21 cellular contexts compared by ENCODE assay signal in the genomic region with DNA sequence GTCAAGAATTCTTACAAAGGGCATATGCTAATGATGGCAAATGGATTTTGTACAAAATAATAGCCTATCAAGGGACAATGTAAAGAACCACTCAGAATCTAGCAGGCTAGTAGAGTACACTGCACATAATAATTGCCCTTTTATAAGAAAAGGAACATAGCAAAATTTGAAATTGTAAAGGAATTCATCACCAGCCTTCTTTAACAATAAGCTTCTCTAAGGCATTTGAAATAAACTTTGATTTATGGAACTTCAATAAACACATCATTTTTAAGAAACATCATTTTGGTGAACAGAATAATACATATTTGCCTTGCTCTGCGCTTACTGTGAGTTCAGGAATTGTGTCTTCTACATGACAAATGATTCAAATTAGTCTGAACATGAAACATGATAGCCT. TPM values are rescaled to one million over a fixed set of nuclear protein-coding genes. Genes with fewer than 3 reads are reported as not detected.
DNase-seq lines count a peak whose midpoint lies in the region; ATAC-seq and TF ChIP-seq lines count a peak whose summit lies in the region.
"Had no signal": no experiment of that assay in that cellular context is flagged by ENCODE, and none has a peak within 500 bp of the region (broad histone marks: within the 10 kb centered on the region; RNA-seq: fewer than 3 reads in every experiment).

No MANE protein-coding gene starts in this region.

- H3K9me3 ChIP-seq in IMR-90 (ENCODE audit: control insufficient read depth, insufficient read depth, low read length) (no peaks in the 10 kb centered on the region), trophoblast cell (ENCODE audit: insufficient read depth, low read depth, low read length) (no peaks in the 10 kb centered on the region)
- H3K9me3 ChIP-seq: A549; BLaER1 treated with 17β-estradiol and CSF1 and Interleukin-3, amounts not matched to agents 10 nM and 100 nM; Caco-2 had no signal

- H3K27ac ChIP-seq in IMR-90 (ENCODE audit: insufficient read depth, low read length) (no peak overlapping the region), trophoblast cell (ENCODE audit: low read depth, low read length) (no peak overlapping the region)
- H3K27ac ChIP-seq: 22Rv1; A549; BLaER1 treated with 17β-estradiol and CSF1 and Interleukin-3, amounts not matched to agents 10 nM and 100 nM; C4-2B had no signal

- in situ Hi-C loops in IMR-90 (cut with MboI; ENCODE audit: low sequenced_read_pairs): no loop called here

- DNase-seq in NCI-H1105 treated with DMSO at 0.1 percent for 48 hours (lab: John Stamatoyannopoulos, UW) (peak; percentile 9), NCI-H1105 (lab: John Stamatoyannopoulos, UW) (no peak), IMR-90 (no peak), NCI-H1417 treated with DMSO at 0.1 percent for 48 hours (lab: John Stamatoyannopoulos, UW) (peak; percentile 27), trophoblast cell (no peak)
- DNase-seq: AML-193; Caco-2; Calu3; CD4-positive, alpha-beta T cell; CD8-positive, alpha-beta T cell; DMS79; DND-41; EL; GDM1 had no signal

- no CpG with 5 or more reads among the region's 1 CpG for WGBS in IMR-90 (ENCODE audit: extremely low coverage in 2 of 2, insufficient read length in 1 of 2), 2 experiments
- no CpG with 5 or more reads among the region's 1 CpG for WGBS in trophoblast cell (ENCODE audit: extremely low coverage, insufficient coverage, insufficient read length)

- CTCF ChIA-PET in IMR-90 (lab: Yijun Ruan, JAX): no interaction called here

- no peak for TF ChIP-seq POLR2A in IMR-90 (IDR thresholded peaks at IDR 0.05; ENCODE audit: low read depth, low read length)

- dilution Hi-C loops in IMR-90 (cut with HindIII; ENCODE audit: low sequenced_read_pairs, unreplicated experiment): no loop called here

- no peak overlapping the region for H4K5ac ChIP-seq in IMR-90 (ENCODE audit: low read depth, low read length)

- H3K14ac ChIP-seq in IMR-90 (replicated peaks; ENCODE audit: low read depth, low read length): no peak overlapping the region; the same call in 1 of the 2 replicates
- H3K14ac ChIP-seq in trophoblast cell (ENCODE audit: low read length): no peak overlapping the region

- BruUV-seq in IMR-90 (replicated peaks; lab: Mats Ljungman, UMichigan): no TSS peak

- ATAC-seq in IMR-90 (ENCODE audit: low read depth) (no peak), GM21528 (IDR thresholded peaks at IDR 0.05; ENCODE audit: low FRiP score, unreplicated experiment) (no peak), HG03342 (IDR thresholded peaks at IDR 0.05; ENCODE audit: unreplicated experiment) (no peak)
- ATAC-seq: A549; CD8-positive, alpha-beta T cell; GM12878 had no signal

- H4K91ac ChIP-seq in IMR-90 (ENCODE audit: insufficient read depth, low read depth, low read length) (no peak overlapping the region), trophoblast cell (ENCODE audit: low read depth, low read length) (peak overlapping the region; percentile 76)

- H3K23ac ChIP-seq in IMR-90 (ENCODE audit: low read depth, low read length) (no peak overlapping the region), trophoblast cell (ENCODE audit: low read length) (no peak overlapping the region)

- H3K4me3 ChIP-seq in IMR-90 (ENCODE audit: insufficient read depth, low read depth, low read length): no peak overlapping the region
- no peak overlapping the region for H3K4me3 ChIP-seq in trophoblast cell (ENCODE audit: low read depth, low read length)
- H3K4me3 ChIP-seq: A549; BLaER1 treated with 17β-estradiol and CSF1 and Interleukin-3, amounts not matched to agents 10 nM and 100 nM; GM12878 had no signal

- no peak overlapping the region for H2BK20ac ChIP-seq in IMR-90 (ENCODE audit: low read depth, low read length)

- H3K27me3 ChIP-seq in IMR-90 (ENCODE audit: control insufficient read depth, insufficient read depth, low read length) (no peaks in the 10 kb centered on the region), trophoblast cell (ENCODE audit: insufficient read depth, low read length) (no peaks in the 10 kb centered on the region)
- H3K27me3 ChIP-seq: BLaER1 treated with 17β-estradiol and CSF1 and Interleukin-3, amounts not matched to agents 10 nM and 100 nM had no signal

- H4K8ac ChIP-seq in IMR-90 (ENCODE audit: low read depth in 2 of 2, low read length in 2 of 2) (no peak overlapping the region), trophoblast cell (ENCODE audit: low read depth, low read length) (no peak overlapping the region)

- no peak overlapping the region for H2BK15ac ChIP-seq in IMR-90 (ENCODE audit: low read depth, low read length)

- no peaks in the 10 kb centered on the region for H3K79me2 ChIP-seq in trophoblast cell (ENCODE audit: control insufficient read depth, insufficient read depth, low read length, poor library complexity)

- H3K4me2 ChIP-seq in IMR-90 (ENCODE audit: low read depth, low read length): no peak overlapping the region
- H3K4me2 ChIP-seq in trophoblast cell (ENCODE audit: low read length): no peak overlapping the region
- H3K4me2 ChIP-seq: A549; BLaER1 treated with 17β-estradiol and CSF1 and Interleukin-3, amounts not matched to agents 10 nM and 100 nM had no signal

- H3K4me1 ChIP-seq in IMR-90 (ENCODE audit: control insufficient read depth, insufficient read depth, low read length) (peaks cover 3% of the 10 kb centered on the region; the same call in 1 of the 2 replicates), trophoblast cell (ENCODE audit: control insufficient read depth in 1 of 2, insufficient read depth in 2 of 2, low read length in 2 of 2) (peaks cover 5% of the 10 kb centered on the region in 2 experiments)
- H3K4me1 ChIP-seq: A549; BLaER1 treated with 17β-estradiol and CSF1 and Interleukin-3, amounts not matched to agents 10 nM and 100 nM had no signal

- no peak overlapping the region for H2BK5ac ChIP-seq in IMR-90 (ENCODE audit: low read depth, low read length, poor library complexity, severe bottlenecking)
- H2BK5ac ChIP-seq in trophoblast cell (ENCODE audit: low read depth, low read length, poor library complexity): no peak overlapping the region

- POLR2A ChIA-PET in IMR-90 (lab: Charles Lee; ENCODE audit: unreplicated experiment): no interaction called here

- H2AK9ac ChIP-seq in IMR-90 (replicated peaks; ENCODE audit: low read depth, low read length, poor library complexity): no peak overlapping the region

- no peak overlapping the region for H3K56ac ChIP-seq in IMR-90 (ENCODE audit: extremely low read depth, insufficient read depth, low read length)

- H3K9ac ChIP-seq in IMR-90 (ENCODE audit: low read depth, low read length) (no peak overlapping the region), trophoblast cell (ENCODE audit: low read length) (no peak overlapping the region)
- H3K9ac ChIP-seq: BLaER1 treated with 17β-estradiol and CSF1 and Interleukin-3, amounts not matched to agents 10 nM and 100 nM had no signal

- no peak overlapping the region for H4K12ac ChIP-seq in trophoblast cell (ENCODE audit: low read depth, low read length)

- H3K4ac ChIP-seq in IMR-90 (ENCODE audit: low read depth, low read length) (no peak overlapping the region), trophoblast cell (ENCODE audit: low read depth, low read length) (no peak overlapping the region)

- H3K18ac ChIP-seq in IMR-90 (ENCODE audit: low read depth, low read length): no peak overlapping the region
- H3K18ac ChIP-seq in trophoblast cell (ENCODE audit: low read length): no peak overlapping the region

- H3K79me1 ChIP-seq in IMR-90 (ENCODE audit: low read depth in 1 of 2, low read length in 2 of 2): no peaks in the 10 kb centered on the region
- H3K79me1 ChIP-seq in trophoblast cell (ENCODE audit: low read length): peaks cover 16% of the 10 kb centered on the region

- H3K36me3 ChIP-seq in IMR-90 (ENCODE audit: control insufficient read depth, insufficient read depth, low read length) (no peaks in the 10 kb centered on the region), trophoblast cell (ENCODE audit: control insufficient read depth in 1 of 2, insufficient read depth in 2 of 2, low read length in 2 of 2) (no peaks in the 10 kb centered on the region)
- H3K36me3 ChIP-seq: BLaER1 treated with 17β-estradiol and CSF1 and Interleukin-3, amounts not matched to agents 10 nM and 100 nM had no signal

- H2AK5ac ChIP-seq in IMR-90 (ENCODE audit: low read depth, low read length): peak overlapping the region; percentile 26; the same call in 1 of the 2 replicates
- H2AK5ac ChIP-seq in trophoblast cell (ENCODE audit: low read length): no peak overlapping the region

- no peak overlapping the region for H2BK120ac ChIP-seq in IMR-90 (ENCODE audit: low read depth, low read length)
- peak overlapping the region; percentile 47 for H2BK120ac ChIP-seq in trophoblast cell (ENCODE audit: insufficient read depth, low read length, poor library complexity)

- no peaks in the 10 kb centered on the region for H4K20me1 ChIP-seq in IMR-90 (ENCODE audit: insufficient read depth, low read length)
- H4K20me1 ChIP-seq: BLaER1 treated with 17β-estradiol and CSF1 and Interleukin-3, amounts not matched to agents 10 nM and 100 nM had no signal

- no peaks in the 10 kb centered on the region for H3K9me1 ChIP-seq in IMR-90 (ENCODE audit: insufficient read depth, low read length)

- H2BK12ac ChIP-seq in trophoblast cell (ENCODE audit: low read length): peak overlapping the region; percentile 43

- H2AFZ ChIP-seq in IMR-90 (replicated peaks; ENCODE audit: low read length, poor library complexity) (no peak overlapping the region), trophoblast cell (ENCODE audit: insufficient read depth, low read length, poor library complexity) (no peak overlapping the region)

- TF ChIP-seq CTCF in IMR-90 (conservative IDR thresholded peaks at IDR 0.05; ENCODE audit: low read depth, low read length): no peak

- TF ChIP-seq RAD21 in IMR-90 (IDR thresholded peaks at IDR 0.05; ENCODE audit: low read length): no peak

- intact Hi-C loops in IMR-90 (cut with micrococcal nuclease): no loop called here

TF ChIP-seq in IMR-90, 13 proteins besides CTCF, POLR2A, EP300 and RAD21 (continues in another document):
- TF ChIP-seq CEBPB (IDR thresholded peaks at IDR 0.05; ENCODE audit: low read depth, low read length) (no peak), RCOR1 (IDR thresholded peaks at IDR 0.05; ENCODE audit: insufficient replicate concordance, low read length) (no peak), RFX5 (IDR thresholded peaks at IDR 0.05; ENCODE audit: low read depth, low read length) (no peak)

RNA-seq across cellular contexts. Expression of a gene that starts 9.7 kb away (rescaled TPM):
- 90.3 and 135 TPM in 2 replicates for total RNA-seq in IMR-90 (2012; rRNA removed)
- polyA plus RNA-seq in IMR-90 (2012; rRNA removed): 26.1 and 28.9 TPM in 2 replicates
- polyA plus RNA-seq in IMR-90 (2012; cell fraction: cytosol; rRNA removed): 15.2 and 42.0 TPM in 2 replicates
- polyA plus RNA-seq in IMR-90 (2012; cell fraction: nucleus; rRNA removed; ENCODE audit: low replicate concordance): 19.7 and 67.8 TPM in 2 replicates
- 196 and 211 TPM in 2 replicates for polyA plus RNA-seq in trophoblast cell (2013)

RNA-seq across cellular contexts. Expression of a gene that starts 11.9 kb away (rescaled TPM):
- 12.5 and 29.4 TPM in 2 replicates for total RNA-seq in IMR-90 (2012; rRNA removed)
- 11.0 and 12.6 TPM in 2 replicates for polyA plus RNA-seq in IMR-90 (2012; rRNA removed)
- polyA plus RNA-seq in IMR-90 (2012; cell fraction: cytosol; rRNA removed): 2.2 and 4.5 TPM in 2 replicates
- 0.51 and 3.9 TPM in 2 replicates for polyA plus RNA-seq in IMR-90 (2012; cell fraction: nucleus; rRNA removed; ENCODE audit: low replicate concordance)
- 30.8 and 32.7 TPM in 2 replicates for polyA plus RNA-seq in trophoblast cell (2013)

Comparison
In these comparisons a context has a peak if more than half of its experiments do, and no peak if none do; other contexts are left out.
1. DNase-seq: peak in NCI-H1105 treated with DMSO at 0.1 percent for 48 hours (single experiment) and NCI-H1417 treated with DMSO at 0.1 percent for 48 hours (single experiment); none in NCI-H1105 (single experiment), IMR-90 (single experiment) and trophoblast cell (0 of 2).